Comparison of ENCODE assay signal across 11 cellular contexts in the genomic region with DNA sequence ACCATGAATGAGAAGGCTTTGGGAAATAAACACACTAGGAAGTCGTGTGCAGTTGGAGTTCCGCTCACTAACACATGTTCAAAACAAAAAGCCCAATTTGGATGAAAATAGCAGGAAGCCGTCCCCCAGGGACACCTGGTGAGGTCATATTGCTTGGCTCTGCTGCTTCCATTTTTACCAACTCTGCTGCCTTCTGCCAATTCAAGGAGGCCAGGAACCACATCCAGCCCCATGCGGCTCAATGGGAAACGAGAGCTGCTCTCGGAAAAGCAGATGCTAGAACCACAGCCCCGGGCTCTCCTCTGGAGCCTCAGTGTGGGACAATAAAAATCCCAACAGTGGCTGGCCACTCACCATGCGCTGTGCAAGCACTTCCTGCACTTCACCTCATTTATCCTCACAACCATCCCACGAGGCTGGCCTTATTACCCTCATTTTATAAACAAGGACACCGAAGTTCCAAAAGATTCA. TPM values are rescaled to one million over a fixed set of nuclear protein-coding genes. Genes with fewer than 3 reads are reported as not detected.
DNase-seq lines count a peak whose midpoint lies in the region; ATAC-seq and TF ChIP-seq lines count a peak whose summit lies in the region.
"Had no signal": no experiment of that assay in that cellular context is flagged by ENCODE, and none has a peak within 500 bp of the region (broad histone marks: within the 10 kb centered on the region; RNA-seq: fewer than 3 reads in every experiment).

No MANE protein-coding gene starts in this region.

- no peaks in the 10 kb centered on the region for H3K9me3 Mint-ChIP-seq in HFFc6
- no peaks in the 10 kb centered on the region for H3K9me3 Mint-ChIP-seq in activated T-helper 17 cell treated with anti-CD3 and anti-CD28 coated beads, Interleukin-2, amount 50 U/mL, for 72 hours
- no peaks in the 10 kb centered on the region for H3K9me3 Mint-ChIP-seq in stimulated activated memory B cell treated with anti-CD40 and anti-IgM and Interleukin-4, amounts not matched to agents 10 μg/mL and 1 μg/mL and 100 μg/mL, for 72 hours

- no peaks in the 10 kb centered on the region; the same call in 1 of the 2 replicates for H3K27me3 Mint-ChIP-seq in HFFc6 (ENCODE audit: insufficient read depth)
- H3K27me3 Mint-ChIP-seq in activated T-helper 17 cell treated with anti-CD3 and anti-CD28 coated beads, Interleukin-2, amount 50 U/mL, for 72 hours: no peaks in the 10 kb centered on the region
- no peaks in the 10 kb centered on the region for H3K27me3 Mint-ChIP-seq in stimulated activated memory B cell treated with anti-CD40 and anti-IgM and Interleukin-4, amounts not matched to agents 10 μg/mL and 1 μg/mL and 100 μg/mL, for 72 hours

- intact Hi-C loops in left ventricle myocardium inferior (cut with micrococcal nuclease): no loop called here

- no peak for ATAC-seq in activated T-helper 17 cell treated with anti-CD3 and anti-CD28 coated beads, Interleukin-2, amount 50 U/mL, for 72 hours (replicated peaks)
- ATAC-seq in stimulated activated memory B cell treated with anti-CD40 and anti-IgM and Interleukin-4, amounts not matched to agents 10 μg/mL and 1 μg/mL and 100 μg/mL, for 72 hours: no peak
- ATAC-seq in HG03097 (IDR thresholded peaks at IDR 0.05; ENCODE audit: low FRiP score, unreplicated experiment): no peak
- ATAC-seq: left lobe of liver had no signal

- peaks cover 86% of the 10 kb centered on the region for H3K4me1 Mint-ChIP-seq in HFFc6 (ENCODE audit: low read depth)
- peaks cover 67% of the 10 kb centered on the region for H3K4me1 Mint-ChIP-seq in activated T-helper 17 cell treated with anti-CD3 and anti-CD28 coated beads, Interleukin-2, amount 50 U/mL, for 72 hours
- H3K4me1 Mint-ChIP-seq in stimulated activated memory B cell treated with anti-CD40 and anti-IgM and Interleukin-4, amounts not matched to agents 10 μg/mL and 1 μg/mL and 100 μg/mL, for 72 hours: peaks cover 80% of the 10 kb centered on the region

- no peaks in the 10 kb centered on the region for H3K27me3 ChIP-seq in left ventricle myocardium inferior (ENCODE audit: low read depth)

- no peaks in the 10 kb centered on the region for H3K36me3 ChIP-seq in left ventricle myocardium inferior

- peak overlapping the region; percentile 31 for H3K4me3 ChIP-seq in left ventricle myocardium inferior

- H3K9me3 ChIP-seq in left ventricle myocardium inferior (replicated peaks): no peaks in the 10 kb centered on the region

- DNase-seq in HFFc6 (no peak), left ventricle myocardium inferior (peak; percentile 84), activated gamma-delta T cell (lab: John Stamatoyannopoulos, UW) (no peak), HCEC 1CT (no peak), islet precursor cell (no peak)
- DNase-seq: activated effector memory CD4-positive, alpha-beta T cell treated with anti-CD3 and anti-CD28 coated beads, Interleukin-2, amount 50 U/mL, for 16 hours; NCI-H524 had no signal

- H3K36me3 Mint-ChIP-seq in HFFc6 (ENCODE audit: low read depth): peaks cover 32% of the 10 kb centered on the region
- peaks cover 93% of the 10 kb centered on the region for H3K36me3 Mint-ChIP-seq in activated T-helper 17 cell treated with anti-CD3 and anti-CD28 coated beads, Interleukin-2, amount 50 U/mL, for 72 hours (ENCODE audit: low read depth)
- H3K36me3 Mint-ChIP-seq in stimulated activated memory B cell treated with anti-CD40 and anti-IgM and Interleukin-4, amounts not matched to agents 10 μg/mL and 1 μg/mL and 100 μg/mL, for 72 hours: peaks cover 45% of the 10 kb centered on the region

- peak overlapping the region; percentile 93 for H3K27ac Mint-ChIP-seq in HFFc6
- H3K27ac Mint-ChIP-seq in activated T-helper 17 cell treated with anti-CD3 and anti-CD28 coated beads, Interleukin-2, amount 50 U/mL, for 72 hours: peak overlapping the region; percentile 56
- peak overlapping the region; percentile 73 for H3K27ac Mint-ChIP-seq in stimulated activated memory B cell treated with anti-CD40 and anti-IgM and Interleukin-4, amounts not matched to agents 10 μg/mL and 1 μg/mL and 100 μg/mL, for 72 hours

- H3K4me3 Mint-ChIP-seq in HFFc6: peak overlapping the region; percentile 28; the same call in 1 of the 2 replicates
- peak overlapping the region; percentile 66 for H3K4me3 Mint-ChIP-seq in activated T-helper 17 cell treated with anti-CD3 and anti-CD28 coated beads, Interleukin-2, amount 50 U/mL, for 72 hours
- no peak overlapping the region for H3K4me3 Mint-ChIP-seq in stimulated activated memory B cell treated with anti-CD40 and anti-IgM and Interleukin-4, amounts not matched to agents 10 μg/mL and 1 μg/mL and 100 μg/mL, for 72 hours

- TF ChIP-seq CTCF in HFFc6 (IDR thresholded peaks at IDR 0.05): no peak
- no peak for TF ChIP-seq CTCF in left ventricle myocardium inferior (IDR thresholded peaks at IDR 0.05; ENCODE audit: borderline replicate concordance)

- peak overlapping the region; percentile 67 for H3K27ac ChIP-seq in left ventricle myocardium inferior (replicated peaks)

- H3K4me1 ChIP-seq in left ventricle myocardium inferior: peaks cover 70% of the 10 kb centered on the region

RNA-seq across cellular contexts. Expression of a gene that starts 13.4 kb away (rescaled TPM):
- 100 to 1,000 TPM in 2 of 6 experiments, 10 to 100 TPM in 4; 75.4 to 152 (median 83.2) TPM for total RNA-seq in HFFc6 (2021; fragmentation: NEBNext Ultra II Directional; extraction: Animal tissue kit (Norgen Biotek cat#: 25700))
- total RNA-seq in activated T-helper 17 cell treated with anti-CD3 and anti-CD28 coated beads, Interleukin-2, amount 50 U/mL, for 72 hours: 100 to 1,000 TPM in 1 of 2 donors, 10 to 100 TPM in 1; 71.2 to 145 TPM
- 17.7 TPM for total RNA-seq in left ventricle myocardium inferior
